ENCODE assay signal across 8 cellular contexts in genomic region chr5:40904205-40904993, GRCh38. TPM values are rescaled to one million over a fixed set of nuclear protein-coding genes. Genes with fewer than 3 reads are reported as not detected.
A peak's percentile ranks its signal among the peaks of the same experiment; 100 is the strongest.
DNase-seq lines count a peak whose midpoint lies in the region; ATAC-seq and TF ChIP-seq lines count a peak whose summit lies in the region.

No MANE protein-coding gene starts in this region.

- TF ChIP-seq EP300 in esophagus muscularis mucosa (IDR thresholded peaks at IDR 0.05), result no peak

- peak; percentile 94 for ATAC-seq in GM18502 (IDR thresholded peaks at IDR 0.05; ENCODE audit: poor library complexity, unreplicated experiment)
- ATAC-seq in HG02798 (IDR thresholded peaks at IDR 0.05; ENCODE audit: poor library complexity, unreplicated experiment), result peak; percentile 90

- 56% methylated on average over 7 of the region's 7 CpGs for WGBS in esophagus muscularis mucosa

- H3K27me3 Mint-ChIP-seq in nephron (ENCODE audit: low read depth), result no peaks in the 10 kb centered on the region

- intact Hi-C loops in esophagus muscularis mucosa (cut with DNase I), result loop anchor here (10.0 kb wide), 1 partner anchor 440 kb away; no protein-coding TSS in a partner anchor

- H3K4me1 Mint-ChIP-seq in nephron, result peaks cover 37% of the 10 kb centered on the region

- H3K4me3 ChIP-seq in esophagus muscularis mucosa, result no peak overlapping the region

- no peaks in the 10 kb centered on the region for H3K27me3 ChIP-seq in esophagus muscularis mucosa

- H3K4me1 ChIP-seq in esophagus muscularis mucosa, result peaks cover 0 to 12% (median 5%) of the 10 kb centered on the region in 4 donors

- H3K9me3 Mint-ChIP-seq in nephron, result no peaks in the 10 kb centered on the region

- TF ChIP-seq CTCF in esophagus muscularis mucosa (IDR thresholded peaks at IDR 0.05) (peak; percentile 60 to 86 (median 69)), nephron (IDR thresholded peaks at IDR 0.05; ENCODE audit: unreplicated experiment in 3 of 3) (peak; percentile 91 to 95 (median 94))

- H3K36me3 Mint-ChIP-seq in nephron (ENCODE audit: low read depth), result no peaks in the 10 kb centered on the region

- no peaks in the 10 kb centered on the region for H3K36me3 ChIP-seq in esophagus muscularis mucosa

- peak overlapping the region; percentile 83 to 94 (median 87) for H3K27ac Mint-ChIP-seq in nephron

- H3K4me3 Mint-ChIP-seq in nephron, result peak overlapping the region in 1 of 3 experiments; percentile 28

- no peaks in the 10 kb centered on the region for H3K9me3 ChIP-seq in esophagus muscularis mucosa

- peak overlapping the region in 1 of 4 donors; percentile 45 for H3K27ac ChIP-seq in esophagus muscularis mucosa (replicated peaks in 1 of 4)

- TF ChIP-seq POLR2A in esophagus muscularis mucosa (IDR thresholded peaks at IDR 0.05; ENCODE audit: low read depth), result no peak

- peak; percentile 73 for DNase-seq in Ammon's horn (ENCODE audit: low spot score)
- DNase-seq in NCI-H1105 (lab: John Stamatoyannopoulos, UW), result peak; percentile 10
- DNase-seq in SW 1271 (lab: John Stamatoyannopoulos, UW), result peak; percentile 20 to 71
- no peak for DNase-seq in esophagus muscularis mucosa (ENCODE audit: extremely low spot score)
- no peak for DNase-seq in activated CD4-positive, CD25-positive, alpha-beta regulatory T cell treated with anti-CD3 and anti-CD28 coated beads, Interleukin-2, amount 50 U/mL, for 72 hours

RNA-seq across cellular contexts. Expression of gene C7, which starts 4.9 kb away (rescaled TPM):
- 1,000 to 10,000 TPM in 1 of 4 donors, 100 to 1,000 TPM in 3; 713 to 1,019 (median 874) TPM for total RNA-seq in esophagus muscularis mucosa

Comparison
In these comparisons a context has a peak if more than half of its experiments do, and no peak if none do; other contexts are left out.
1. DNase-seq: peak in Ammon's horn (single experiment), NCI-H1105 (single experiment) and SW 1271 (2 of 2); none in esophagus muscularis mucosa (single experiment) and activated CD4-positive, CD25-positive, alpha-beta regulatory T cell treated with anti-CD3 and anti-CD28 coated beads, Interleukin-2, amount 50 U/mL, for 72 hours (single experiment).